In genomic region chr6:4809999-4810918, GRCh38 we compare ENCODE assay signal across 11 cellular contexts. TPM values are rescaled to one million over a fixed set of nuclear protein-coding genes. Genes with fewer than 3 reads are reported as not detected.
DNase-seq lines count a peak whose midpoint lies in the region; ATAC-seq, FAIRE-seq and TF ChIP-seq lines count a peak whose summit lies in the region.
"Had no signal": no experiment of that assay in that cellular context is flagged by ENCODE, and none has a peak within 500 bp of the region (broad histone marks: within the 10 kb centered on the region; RNA-seq: fewer than 3 reads in every experiment).

No MANE protein-coding gene starts in this region.

- H3K4me3 Mint-ChIP-seq in HFFc6 (peak overlapping the region; percentile 44), astrocyte (ENCODE audit: unreplicated experiment) (no peak overlapping the region)

- FAIRE-seq in astrocyte (lab: Jason Lieb, UNC) (no peak), keratinocyte (lab: Jason Lieb, UNC) (peak; percentile 74)

- H3K27me3 Mint-ChIP-seq in HFFc6 (ENCODE audit: insufficient read depth) (no peaks in the 10 kb centered on the region), astrocyte (ENCODE audit: low read depth, unreplicated experiment) (no peaks in the 10 kb centered on the region)
- H3K27me3 Mint-ChIP-seq: CD8-positive, alpha-beta memory T cell; naive thymus-derived CD8-positive, alpha-beta T cell had no signal

- no peaks in the 10 kb centered on the region for H3K9me1 ChIP-seq in keratinocyte (ENCODE audit: control insufficient read depth, extremely low read depth, insufficient read depth, low read length)

- H4K20me1 ChIP-seq in astrocyte (ENCODE audit: insufficient read depth, low read length) (peaks cover 73% of the 10 kb centered on the region), keratinocyte (ENCODE audit: control insufficient read depth, extremely low read depth, insufficient read depth, low read length) (peaks cover 28% of the 10 kb centered on the region)

- DNase-seq in HFFc6: peak; percentile 74
- DNase-seq in astrocyte (ENCODE audit: low read depth): peak; percentile 49
- no peak for DNase-seq in keratinocyte (ENCODE audit: low read depth, low spot score)
- no peak for DNase-seq in anterior cingulate cortex (lab: John Stamatoyannopoulos, UW)
- DNase-seq in putamen (ENCODE audit: low spot score): no peak
- DNase-seq: CD8-positive, alpha-beta memory T cell; naive thymus-derived CD8-positive, alpha-beta T cell; NCI-H446 treated with DMSO at 0.1 percent for 48 hours had no signal

- H3K4me1 ChIP-seq in ACC112 (ENCODE audit: control insufficient read depth, insufficient read depth, low read length, unreplicated experiment) (peaks cover 25% of the 10 kb centered on the region), astrocyte (ENCODE audit: insufficient read depth, low read length) (peaks cover 16% of the 10 kb centered on the region), keratinocyte (ENCODE audit: control insufficient read depth, extremely low read depth, insufficient read depth, low read length) (peaks cover 36% of the 10 kb centered on the region)

- dilution Hi-C loops in keratinocyte (cut with MboI; ENCODE audit: extremely low pct_ligation_motif_present, low sequenced_read_pairs): no loop called here

- H2AFZ ChIP-seq in ACC112 (ENCODE audit: low read length, unreplicated experiment): no peak overlapping the region
- H2AFZ ChIP-seq in astrocyte (ENCODE audit: low read depth, low read length): no peak overlapping the region
- no peak overlapping the region for H2AFZ ChIP-seq in keratinocyte (ENCODE audit: control insufficient read depth, low read length)

- H3K9ac ChIP-seq in astrocyte (ENCODE audit: low read length) (no peak overlapping the region), keratinocyte (ENCODE audit: control insufficient read depth, extremely low read depth, insufficient read depth, low read length) (no peak overlapping the region)

- no peaks in the 10 kb centered on the region for H3K9me3 ChIP-seq in astrocyte (ENCODE audit: insufficient read depth, low read depth, low read length)
- no peaks in the 10 kb centered on the region for H3K9me3 ChIP-seq in keratinocyte (ENCODE audit: control insufficient read depth, low read depth, low read length)

- no peaks in the 10 kb centered on the region for H3K36me3 Mint-ChIP-seq in HFFc6 (ENCODE audit: low read depth)
- peaks cover 6% of the 10 kb centered on the region for H3K36me3 Mint-ChIP-seq in astrocyte (ENCODE audit: low read depth, unreplicated experiment)

- H3K27ac Mint-ChIP-seq in HFFc6 (peak overlapping the region; percentile 81), astrocyte (ENCODE audit: unreplicated experiment) (peak overlapping the region; percentile 70)

- H3K4me1 Mint-ChIP-seq in HFFc6 (ENCODE audit: low read depth) (peaks cover 58% of the 10 kb centered on the region), astrocyte (ENCODE audit: low read depth, unreplicated experiment) (peaks cover 41% of the 10 kb centered on the region)

- H3K36me3 ChIP-seq in ACC112 (ENCODE audit: insufficient read depth, low read length) (peaks cover 3% of the 10 kb centered on the region; the same call in 1 of the 2 replicates), astrocyte (ENCODE audit: insufficient read depth, low read length) (no peaks in the 10 kb centered on the region), keratinocyte (ENCODE audit: control insufficient read depth in 2 of 2, extremely low read depth in 1 of 2, insufficient read depth in 2 of 2, low read length in 2 of 2) (no peaks in the 10 kb centered on the region)

- H3K79me2 ChIP-seq in ACC112 (ENCODE audit: control insufficient read depth, insufficient read depth, low read length, unreplicated experiment) (peaks cover 91% of the 10 kb centered on the region), astrocyte (ENCODE audit: insufficient read depth, low read length) (peaks cover 96% of the 10 kb centered on the region), keratinocyte (ENCODE audit: control insufficient read depth, insufficient read depth, low read length) (peaks cover 96% of the 10 kb centered on the region)

- ATAC-seq in HG03520 (IDR thresholded peaks at IDR 0.05; ENCODE audit: unreplicated experiment) (no peak), HG03025 (IDR thresholded peaks at IDR 0.05; ENCODE audit: low FRiP score, unreplicated experiment) (no peak)
- ATAC-seq: naive thymus-derived CD8-positive, alpha-beta T cell had no signal

- no peak overlapping the region for H3K4me3 ChIP-seq in ACC112 (ENCODE audit: low read depth, low read length)
- H3K4me3 ChIP-seq in astrocyte (ENCODE audit: insufficient read depth, low read depth, low read length): no peak overlapping the region
- H3K4me3 ChIP-seq in keratinocyte (ENCODE audit: control insufficient read depth in 2 of 3, extremely low read depth in 1 of 3, insufficient read depth in 2 of 3, low read depth in 1 of 3, low read length in 3 of 3): no peak overlapping the region

- H3K27ac ChIP-seq in ACC112 (ENCODE audit: low read depth, low read length): peak overlapping the region; percentile 75
- H3K27ac ChIP-seq in astrocyte (ENCODE audit: low read depth, low read length): peak overlapping the region; percentile 62
- peak overlapping the region; percentile 29 for H3K27ac ChIP-seq in keratinocyte (ENCODE audit: control insufficient read depth, insufficient read depth, low read length)

- TF ChIP-seq CTCF in HFFc6 (IDR thresholded peaks at IDR 0.05) (no peak), astrocyte (IDR thresholded peaks at IDR 0.05; ENCODE audit: insufficient read depth, low read depth, low read length) (no peak), keratinocyte (optimal IDR thresholded peaks at IDR 0.05 in 1 of 3, IDR thresholded peaks at IDR 0.05 in 1 of 3, conservative IDR thresholded peaks at IDR 0.05 in 1 of 3; ENCODE audit: extremely low read depth in 1 of 3, insufficient read depth in 2 of 3, low read length in 3 of 3) (no peak)

- no peaks in the 10 kb centered on the region for H3K27me3 ChIP-seq in ACC112 (ENCODE audit: insufficient read depth, low read length)
- no peaks in the 10 kb centered on the region for H3K27me3 ChIP-seq in astrocyte (ENCODE audit: insufficient read depth, low read length)
- no peaks in the 10 kb centered on the region for H3K27me3 ChIP-seq in keratinocyte (ENCODE audit: control insufficient read depth, extremely low read depth, insufficient read depth, low read length)

- no peaks in the 10 kb centered on the region for H3K9me3 Mint-ChIP-seq in HFFc6
- H3K9me3 Mint-ChIP-seq in astrocyte (ENCODE audit: unreplicated experiment): no peaks in the 10 kb centered on the region

- H3K4me2 ChIP-seq in astrocyte (ENCODE audit: low read length) (peak overlapping the region; percentile 61), keratinocyte (ENCODE audit: control insufficient read depth, extremely low read depth, insufficient read depth, low read depth, low read length) (no peak overlapping the region)

RNA-seq across cellular contexts. Expression of gene CDYL, which starts 34.1 kb away (rescaled TPM):
- total RNA-seq in HFFc6 (2021; fragmentation: NEBNext Ultra II Directional; extraction: Animal tissue kit (Norgen Biotek cat#: 25700)): 10 to 100 TPM; 28.4 to 34.8 (median 33.8) TPM
- total RNA-seq in astrocyte: 77.2 and 87.1 TPM in 2 replicates
- 37.1 to 48.0 TPM (median 42.6 TPM) in 3 replicates for polyA plus RNA-seq in keratinocyte
- 62.9 TPM for polyA plus RNA-seq in keratinocyte (2011; ENCODE audit: low read depth)
- 36.8 and 57.4 TPM in 2 replicates for polyA plus RNA-seq in keratinocyte (2011; cell fraction: cytosol; rRNA removed)
- 53.4 and 60.3 TPM in 2 replicates for polyA plus RNA-seq in keratinocyte (2011; cell fraction: nucleus; rRNA removed)
- 30.4 and 42.8 TPM in 2 replicates for polyA plus RNA-seq in keratinocyte (2012; ENCODE audit: low replicate concordance)
- polyA minus RNA-seq in keratinocyte: 34.7 to 78.3 TPM (median 68.1 TPM) in 3 replicates
- polyA minus RNA-seq in keratinocyte (2011; cell fraction: cytosol; rRNA and poly(A)+ RNA removed): 49.5 TPM
- 31.5 and 54.2 TPM in 2 replicates for polyA minus RNA-seq in keratinocyte (2011; cell fraction: nucleus; rRNA and poly(A)+ RNA removed)

Comparison
In these comparisons a context has a peak if more than half of its experiments do, and no peak if none do; other contexts are left out.
1. DNase-seq: peak in HFFc6 (single experiment) and astrocyte (single experiment); none in keratinocyte (single experiment), anterior cingulate cortex (0 of 58) and putamen (single experiment).
2. Peak in every context shown above with its lines, with median percentiles within 50 percentile points of each other: H3K27ac ChIP-seq.